ENCODE assay signal across 7 cellular contexts in genomic region chr7:57203858-57204257, GRCh38.
DNase-seq lines count a peak whose midpoint lies in the region; ATAC-seq and TF ChIP-seq lines count a peak whose summit lies in the region.
"Not testable (repeated sequence)": the region's sequence is repeated elsewhere in the genome, so short reads cannot be mapped to it uniquely, and the experiment has no call there.

No MANE protein-coding gene starts in this region.

- H3K4me1 ChIP-seq in RWPE2 (ENCODE audit: insufficient read depth, poor library complexity, severe bottlenecking); spleen: not testable (repeated sequence)

- H3K27ac ChIP-seq in RWPE2 (ENCODE audit: poor library complexity, severe bottlenecking); spleen: not testable (repeated sequence)
- peak overlapping the region; percentile 22 for H3K27ac ChIP-seq in angular gyrus (ENCODE audit: low read depth, low read length)
- peak overlapping the region; percentile 65 for H3K27ac ChIP-seq in temporal lobe (ENCODE audit: low read depth, low read length)

- TF ChIP-seq POLR2A in spleen (IDR thresholded peaks at IDR 0.05), result not testable (repeated sequence)

- TF ChIP-seq CTCF in RWPE2 (IDR thresholded peaks at IDR 0.05; ENCODE audit: poor library complexity, severe bottlenecking); spleen (IDR thresholded peaks at IDR 0.05 in 8 of 11, conservative IDR thresholded peaks at IDR 0.05 in 3 of 11): not testable (repeated sequence)

- intact Hi-C loops in cardiac septum (cut with DNase I); spleen (cut with DNase I; ENCODE audit: low total_unique reads): not testable (repeated sequence)

- ATAC-seq in RWPE2 (ENCODE audit: low read depth), result not testable (repeated sequence)

- not testable (repeated sequence) for H3K9me3 ChIP-seq in RWPE2 (ENCODE audit: severe bottlenecking)
- H3K9me3 ChIP-seq in spleen, result peaks cover 0 to 99% (median 12%) of the 10 kb centered on the region in 8 donors

- not testable (repeated sequence) for H3K36me3 ChIP-seq in RWPE2 (ENCODE audit: low read depth); spleen

- H3K27me3 ChIP-seq in RWPE2 (ENCODE audit: insufficient read depth, poor library complexity, severe bottlenecking); spleen (replicated peaks in 1 of 7): not testable (repeated sequence)

- DNase-seq in RWPE2 (ENCODE audit: low spot score), result peak; percentile 20
- DNase-seq in cardiac septum (ENCODE audit: low spot score), result peak; percentile 46
- peak; percentile 17 for DNase-seq in medulla oblongata (ENCODE audit: extremely low spot score)
- DNase-seq in pons (ENCODE audit: low spot score), result peak; percentile 42
- DNase-seq in spleen, result peak; percentile 41

- not testable (repeated sequence) for H3K4me3 ChIP-seq in RWPE2 (ENCODE audit: severe bottlenecking); spleen

- 51 to 79% (median 55%) methylated on average over 9 to 15 of the region's 15 CpGs for WGBS in spleen, 5 donors
